Comparison of ENCODE assay signal across 12 cellular contexts in genomic region chr1:4653796-4654715, GRCh38. TPM values are rescaled to one million over a fixed set of nuclear protein-coding genes. Genes with fewer than 3 reads are reported as not detected.
DNase-seq lines count a peak whose midpoint lies in the region; ATAC-seq and TF ChIP-seq lines count a peak whose summit lies in the region.
"Had no signal": no experiment of that assay in that cellular context is flagged by ENCODE, and none has a peak within 500 bp of the region (broad histone marks: within the 10 kb centered on the region; RNA-seq: fewer than 3 reads in every experiment).

TSS of gene AJAP1 (plus strand) at chr1:4654609. CDS start at chr1:4655426, 817 bp downstream.

- H2BK120ac ChIP-seq in neuronal stem cell (ENCODE audit: low read depth, low read length), result no peak within 1 kb of the TSS

- peak; percentile 48 for DNase-seq in stimulated activated CD4-positive, alpha-beta T cell treated with anti-CD3 and anti-CD28 coated beads, Interleukin-15, amount 100 ng/mL, for 24 hours
- DNase-seq in stimulated activated CD4-positive, alpha-beta T cell treated with anti-CD3 and anti-CD28 coated beads, Interleukin-2, amount 100 ng/mL, for 48 hours, result no peak
- no peak for DNase-seq in neuronal stem cell (ENCODE audit: low spot score)
- no peak for DNase-seq in vagina (ENCODE audit: extremely low spot score in 2 of 2)
- no peak for DNase-seq in activated CD8-positive, alpha-beta memory T cell treated with anti-CD3 and anti-CD28 coated beads, Interleukin-2, amount 50 U/mL, for 48 hours
- no peak for DNase-seq in SJCRH30
- DNase-seq: effector memory CD8-positive, alpha-beta T cell; NCI-H2081 had no signal

- H2BK5ac ChIP-seq in neuronal stem cell (ENCODE audit: low read length), result no peak within 1 kb of the TSS

- peaks cover 70% of the 10 kb centered on the region for H3K27me3 ChIP-seq in ectodermal cell (ENCODE audit: control insufficient read depth, insufficient read depth, low read length, poor library complexity, severe bottlenecking)
- peaks cover 17 to 61% (median 58%) of the 10 kb centered on the region in 3 experiments for H3K27me3 ChIP-seq in neuronal stem cell (ENCODE audit: control insufficient read depth in 3 of 3, insufficient read depth in 3 of 3, low read depth in 1 of 3, low read length in 3 of 3)
- no peaks in the 10 kb centered on the region for H3K27me3 ChIP-seq in vagina
- H3K27me3 ChIP-seq in SJCRH30, result peaks cover 7% of the 10 kb centered on the region

- H3K27ac ChIP-seq in ectodermal cell (ENCODE audit: insufficient read depth, low read depth, low read length, poor library complexity, severe bottlenecking) (no peak within 1 kb of the TSS), neuronal stem cell (replicated peaks; ENCODE audit: low read length) (no peak within 1 kb of the TSS), vagina (no peak within 1 kb of the TSS), SJCRH30 (no peak within 1 kb of the TSS)

- H3K79me1 ChIP-seq in neuronal stem cell (ENCODE audit: low read depth, low read length), result no peaks in the 10 kb centered on the region

- H3K4ac ChIP-seq in neuronal stem cell (ENCODE audit: low read length), result no peak within 1 kb of the TSS

- H3K4me2 ChIP-seq in neuronal stem cell (ENCODE audit: insufficient read depth, low read length, poor library complexity, severe bottlenecking), result peak within 1 kb of the TSS; percentile 96

- H2BK15ac ChIP-seq in neuronal stem cell (ENCODE audit: low read length), result peak within 1 kb of the TSS; percentile 32

- H3K23ac ChIP-seq in neuronal stem cell (ENCODE audit: low read depth, low read length, poor library complexity), result peak within 1 kb of the TSS; percentile 67

- no peaks in the 10 kb centered on the region for H3K9me3 ChIP-seq in ectodermal cell (ENCODE audit: control insufficient read depth, low read length)
- no peaks in the 10 kb centered on the region for H3K9me3 ChIP-seq in neuronal stem cell (replicated peaks in 1 of 2; ENCODE audit: control insufficient read depth in 2 of 2, insufficient read depth in 1 of 2, low read depth in 1 of 2, low read length in 2 of 2)
- no peaks in the 10 kb centered on the region for H3K9me3 ChIP-seq in vagina
- no peaks in the 10 kb centered on the region for H3K9me3 ChIP-seq in SJCRH30 (replicated peaks)

- intact Hi-C loops in vagina (cut with DNase I), result no loop called here

- peak within 1 kb of the TSS; percentile 66 for H3K9ac ChIP-seq in neuronal stem cell (ENCODE audit: low read depth, low read length, poor library complexity)

- H2AK5ac ChIP-seq in neuronal stem cell (ENCODE audit: low read depth, low read length), result peak within 1 kb of the TSS; percentile 15

- no peak within 1 kb of the TSS for H4K8ac ChIP-seq in neuronal stem cell (ENCODE audit: low read depth, low read length)

- H2BK12ac ChIP-seq in neuronal stem cell (ENCODE audit: low read length), result no peak within 1 kb of the TSS

- no peak for ATAC-seq in HG03139 (IDR thresholded peaks at IDR 0.05; ENCODE audit: unreplicated experiment)
- ATAC-seq: activated T-helper 17 cell treated with anti-CD3 and anti-CD28 coated beads, Interleukin-2, amount 50 U/mL, for 72 hours; effector memory CD8-positive, alpha-beta T cell; left lobe of liver had no signal

- H4K91ac ChIP-seq in neuronal stem cell (ENCODE audit: low read depth, low read length, poor library complexity), result no peak within 1 kb of the TSS

- 1 to 2% methylated on average over 108 of the region's 108 CpGs for WGBS in ectodermal cell, 2 experiments
- no CpG with 5 or more reads among the region's 108 CpGs for WGBS in neuronal stem cell (ENCODE audit: extremely low coverage in 2 of 2, insufficient read length in 2 of 2, insufficient replicate concordance in 1 of 2), 2 donors

- no peak for TF ChIP-seq POLR2A in vagina (IDR thresholded peaks at IDR 0.05)

- H3K36me3 ChIP-seq in ectodermal cell (ENCODE audit: control insufficient read depth, insufficient read depth, low read length) (no peaks in the 10 kb centered on the region), neuronal stem cell (replicated peaks in 1 of 2; ENCODE audit: control insufficient read depth in 2 of 2, insufficient read depth in 2 of 2, low read length in 2 of 2) (no peaks in the 10 kb centered on the region), vagina (no peaks in the 10 kb centered on the region), SJCRH30 (no peaks in the 10 kb centered on the region)

- TF ChIP-seq CTCF in vagina (IDR thresholded peaks at IDR 0.05), result no peak

- peaks cover 24% of the 10 kb centered on the region for H3K4me1 ChIP-seq in ectodermal cell (ENCODE audit: control insufficient read depth, insufficient read depth, low read length)
- peaks cover 0 to 24% of the 10 kb centered on the region in 2 donors for H3K4me1 ChIP-seq in neuronal stem cell (ENCODE audit: control insufficient read depth in 2 of 2, insufficient read depth in 1 of 2, low read depth in 1 of 2, low read length in 2 of 2)
- H3K4me1 ChIP-seq in vagina, result peaks cover 13% of the 10 kb centered on the region
- H3K4me1 ChIP-seq in SJCRH30, result no peaks in the 10 kb centered on the region

- H3K18ac ChIP-seq in neuronal stem cell (ENCODE audit: low read length), result peak within 1 kb of the TSS; percentile 84

- no peak within 1 kb of the TSS for H3K14ac ChIP-seq in neuronal stem cell (ENCODE audit: low read length)

- H2AFZ ChIP-seq in neuronal stem cell (ENCODE audit: low read length), result no peak within 1 kb of the TSS

- H3K4me3 ChIP-seq in ectodermal cell (ENCODE audit: insufficient read depth, low read depth, low read length), result peak within 1 kb of the TSS; percentile 34
- H3K4me3 ChIP-seq in neuronal stem cell (ENCODE audit: low read length in 2 of 2), result peak within 1 kb of the TSS in 1 of 2 donors; percentile 78
- H3K4me3 ChIP-seq in vagina, result peak within 1 kb of the TSS; percentile 35 to 51
- H3K4me3 ChIP-seq in SJCRH30, result no peak within 1 kb of the TSS

RNA-seq across cellular contexts. Expression of gene AJAP1, which starts in this region (rescaled TPM):
- 1.2 TPM for polyA plus RNA-seq in ectodermal cell (2013, experiment 1 of 4)
- 0.53 TPM for polyA plus RNA-seq in ectodermal cell (2013, experiment 2 of 4)
- polyA plus RNA-seq in ectodermal cell (2013, experiment 3 of 4), result 1.3 TPM
- polyA plus RNA-seq in ectodermal cell (2013, experiment 4 of 4), result 1.0 TPM
- polyA plus RNA-seq in neuronal stem cell (2013, experiment 1 of 2), result 0.32 TPM
- polyA plus RNA-seq in neuronal stem cell (2013, experiment 2 of 2), result 0.42 TPM
- 1.7 TPM for total RNA-seq in vagina
- not detected in 2 replicates for total RNA-seq in SJCRH30 (2014; rRNA removed; shearing (Covaris generic))
- total RNA-seq: activated T-helper 17 cell treated with anti-CD3 and anti-CD28 coated beads, Interleukin-2, amount 50 U/mL, for 72 hours had no signal
